In genomic region chr5:135034186-135034962, GRCh38 we compare ENCODE assay signal across 1 cellular context.
TF ChIP-seq lines count a peak whose summit lies in the region.

Gene PITX1, minus strand, starts transcription at chr5:135034228. Its CDS starts 347 bp downstream, at chr5:135033881.

TF ChIP-seq in GM23338, 12 proteins besides CTCF, POLR2A, EP300 and RAD21 (continued from another document):
- TF ChIP-seq REST (IDR thresholded peaks at IDR 0.05; ENCODE audit: unreplicated experiment) (no peak), JUNB (IDR thresholded peaks at IDR 0.05; ENCODE audit: unreplicated experiment) (no peak), EZH2 (IDR thresholded peaks at IDR 0.05; ENCODE audit: low read depth, unreplicated experiment) (peak; percentile 93), CREB1 (CRISPR knock-in tag; IDR thresholded peaks at IDR 0.05; ENCODE audit: low read depth) (no peak), POLR2AphosphoS5 (IDR thresholded peaks at IDR 0.05; ENCODE audit: low read depth) (no peak), STAT1 (IDR thresholded peaks at IDR 0.05; ENCODE audit: unreplicated experiment) (no peak), ZNF114 (CRISPR knock-in tag; IDR thresholded peaks at IDR 0.05) (no peak)
